8 cellular contexts compared by ENCODE assay signal in genomic region chr16:69424053-69424934, GRCh38. TPM values are rescaled to one million over a fixed set of nuclear protein-coding genes. Genes with fewer than 3 reads are reported as not detected.
DNase-seq lines count a peak whose midpoint lies in the region; ATAC-seq and TF ChIP-seq lines count a peak whose summit lies in the region.

A gene with protein sequence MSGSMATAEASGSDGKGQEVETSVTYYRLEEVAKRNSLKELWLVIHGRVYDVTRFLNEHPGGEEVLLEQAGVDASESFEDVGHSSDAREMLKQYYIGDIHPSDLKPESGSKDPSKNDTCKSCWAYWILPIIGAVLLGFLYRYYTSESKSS (plus strand): TSS chr16:69424619. CDS start chr16:69424684, 65 bp downstream.

- H3K27me3 Mint-ChIP-seq in activated naive CD8-positive, alpha-beta T cell treated with anti-CD3 and anti-CD28 coated beads, Interleukin-2, amount 50 U/mL, for 24 hours: peaks cover 2% of the 10 kb centered on the region

- 3 to 4% methylated on average over 38 to 40 of the region's 40 CpGs for WGBS in tibial nerve, 2 donors

- H3K27ac ChIP-seq in cardiac muscle cell (peak within 1 kb of the TSS; percentile 83), parathyroid adenoma (peak within 1 kb of the TSS; percentile 79), tibial nerve (peak within 1 kb of the TSS; percentile 34 to 90 (median 86))

- peak within 1 kb of the TSS; percentile 93 for H3K27ac Mint-ChIP-seq in activated naive CD8-positive, alpha-beta T cell treated with anti-CD3 and anti-CD28 coated beads, Interleukin-2, amount 50 U/mL, for 24 hours

- H3K4me1 ChIP-seq in cardiac muscle cell (ENCODE audit: low read depth) (peaks cover 7% of the 10 kb centered on the region), parathyroid adenoma (no peaks in the 10 kb centered on the region), tibial nerve (peaks cover 0 to 21% (median 2%) of the 10 kb centered on the region in 4 donors)

- H3K9ac ChIP-seq in parathyroid adenoma: peak within 1 kb of the TSS; percentile 19

- H3K4me3 ChIP-seq in GM12865 (ENCODE audit: low read depth, low read length) (peak within 1 kb of the TSS; percentile 81), cardiac muscle cell (peak within 1 kb of the TSS; percentile 85), parathyroid adenoma (ENCODE audit: low read depth, low read length) (peak within 1 kb of the TSS; percentile 92), tibial nerve (peak within 1 kb of the TSS; percentile 72 to 94 (median 86))

- no peak for TF ChIP-seq CTCF in GM12865 (IDR thresholded peaks at IDR 0.05; ENCODE audit: insufficient read depth, low read depth, low read length, missing control alignments)
- no peak for TF ChIP-seq CTCF in cardiac muscle cell (IDR thresholded peaks at IDR 0.05; ENCODE audit: low read depth, low read length)
- TF ChIP-seq CTCF in parathyroid adenoma (IDR thresholded peaks at IDR 0.05): no peak
- peak in 2 of 5 experiments; percentile 35 to 56 for TF ChIP-seq CTCF in tibial nerve (IDR thresholded peaks at IDR 0.05)

- H3K36me3 ChIP-seq in cardiac muscle cell (peaks cover 4% of the 10 kb centered on the region), parathyroid adenoma (ENCODE audit: control insufficient read depth, insufficient read depth, low read length) (no peaks in the 10 kb centered on the region), tibial nerve (peaks cover 0 to 24% (median 0%) of the 10 kb centered on the region in 3 donors)

- peak within 1 kb of the TSS; percentile 97 for H3K4me3 Mint-ChIP-seq in activated naive CD8-positive, alpha-beta T cell treated with anti-CD3 and anti-CD28 coated beads, Interleukin-2, amount 50 U/mL, for 24 hours

- H3K4me2 ChIP-seq in parathyroid adenoma (ENCODE audit: low read length): peak within 1 kb of the TSS; percentile 97

- H2AFZ ChIP-seq in parathyroid adenoma: peak within 1 kb of the TSS; percentile 80

- peaks cover 9% of the 10 kb centered on the region for H3K9me3 Mint-ChIP-seq in activated naive CD8-positive, alpha-beta T cell treated with anti-CD3 and anti-CD28 coated beads, Interleukin-2, amount 50 U/mL, for 24 hours

- peak; percentile 94 for ATAC-seq in HG02763 (IDR thresholded peaks at IDR 0.05; ENCODE audit: unreplicated experiment)
- peak; percentile 99 for ATAC-seq in activated naive CD8-positive, alpha-beta T cell treated with anti-CD3 and anti-CD28 coated beads, Interleukin-2, amount 50 U/mL, for 24 hours

- H3K36me3 Mint-ChIP-seq in activated naive CD8-positive, alpha-beta T cell treated with anti-CD3 and anti-CD28 coated beads, Interleukin-2, amount 50 U/mL, for 24 hours (ENCODE audit: low read depth): peaks cover 33% of the 10 kb centered on the region

- H3K9me3 ChIP-seq in cardiac muscle cell (ENCODE audit: low read depth) (no peaks in the 10 kb centered on the region), parathyroid adenoma (ENCODE audit: control insufficient read depth, low read length) (no peaks in the 10 kb centered on the region), tibial nerve (peaks cover 0 to 5% (median 0%) of the 10 kb centered on the region in 4 donors)

- H3K27me3 ChIP-seq in cardiac muscle cell: no peaks in the 10 kb centered on the region
- no peaks in the 10 kb centered on the region for H3K27me3 ChIP-seq in parathyroid adenoma (ENCODE audit: control insufficient read depth, insufficient read depth, low read length)
- H3K27me3 ChIP-seq in tibial nerve: no peaks in the 10 kb centered on the region

- H3K79me2 ChIP-seq in parathyroid adenoma: peaks cover 20% of the 10 kb centered on the region

- DNase-seq in GM12865 (ENCODE audit: low read depth) (peak; percentile 99), NCI-H1417 treated with DMSO at 0.1 percent for 48 hours (lab: John Stamatoyannopoulos, UW) (peak; percentile 86), SW480 (ENCODE audit: low spot score) (peak; percentile 98), cardiac muscle cell (ENCODE audit: low read depth in 1 of 2, low spot score in 1 of 2) (peak; percentile 98 to 99), tibial nerve (ENCODE audit: low spot score in 2 of 2) (peak; percentile 87 to 93)
- DNase-seq in activated naive CD8-positive, alpha-beta T cell treated with anti-CD3 and anti-CD28 coated beads, Interleukin-2, amount 50 U/mL, for 24 hours: peak; percentile 93

- peaks cover 49% of the 10 kb centered on the region for H3K4me1 Mint-ChIP-seq in activated naive CD8-positive, alpha-beta T cell treated with anti-CD3 and anti-CD28 coated beads, Interleukin-2, amount 50 U/mL, for 24 hours

- peak; percentile 27 to 74 for TF ChIP-seq POLR2A in tibial nerve (IDR thresholded peaks at IDR 0.05)

- peak; percentile 56 to 97 for TF ChIP-seq EP300 in tibial nerve (IDR thresholded peaks at IDR 0.05)

RNA-seq across cellular contexts. Expression of the gene that starts here (rescaled TPM):
- total RNA-seq in cardiac muscle cell: 27.9 and 36.6 TPM in 2 replicates
- 122 and 149 TPM in 2 replicates for polyA plus RNA-seq in cardiac muscle cell
- 10 to 100 TPM; 26.6 to 45.9 (median 30.7) TPM for total RNA-seq in tibial nerve

Comparison
In these comparisons a context has a peak if more than half of its experiments do, and no peak if none do; other contexts are left out.
1. Peak in every context shown above with its lines: DNase-seq, ATAC-seq, H3K4me3 ChIP-seq and H3K27ac ChIP-seq.